ENCODE assay signal across 22 cellular contexts in genomic region chr3:64332461-64333350, GRCh38.
DNase-seq lines count a peak whose midpoint lies in the region; ATAC-seq, FAIRE-seq and TF ChIP-seq lines count a peak whose summit lies in the region.
"Had no signal": no experiment of that assay in that cellular context is flagged by ENCODE, and none has a peak within 500 bp of the region (broad histone marks: within the 10 kb centered on the region; RNA-seq: fewer than 3 reads in every experiment).

No MANE protein-coding gene starts in this region.

- no peaks in the 10 kb centered on the region for H3K9me3 ChIP-seq in HEK293 (ENCODE audit: control insufficient read depth, insufficient read depth, low read depth, low read length)
- H3K9me3 ChIP-seq in mesenchymal stem cell (ENCODE audit: control insufficient read depth, low read length), result no peaks in the 10 kb centered on the region
- H3K9me3 ChIP-seq: esophagus squamous epithelium, gastroesophageal sphincter, stomach had no signal

- 67% methylated on average over 7 of the region's 9 CpGs for WGBS in mesenchymal stem cell

- H2AFZ ChIP-seq in mesenchymal stem cell (ENCODE audit: low read depth, low read length), result no peak overlapping the region

- H3K27me3 ChIP-seq in bronchial epithelial cell (ENCODE audit: control insufficient read depth, insufficient read depth, low read length), result no peaks in the 10 kb centered on the region
- H3K27me3 ChIP-seq in mesenchymal stem cell (ENCODE audit: control insufficient read depth in 1 of 2, insufficient read depth in 1 of 2, low read length in 2 of 2), result no peaks in the 10 kb centered on the region
- H3K27me3 ChIP-seq: esophagus squamous epithelium, gastroesophageal sphincter, stomach had no signal

- no peak overlapping the region for H2BK12ac ChIP-seq in mesenchymal stem cell (ENCODE audit: low read length in 2 of 2)

- H3K4me2 ChIP-seq in mesenchymal stem cell (ENCODE audit: low read length, poor library complexity, severe bottlenecking), result no peak overlapping the region

- no peak overlapping the region for H3K23ac ChIP-seq in mesenchymal stem cell (ENCODE audit: low read length in 2 of 2)

- no peak overlapping the region for H3K14ac ChIP-seq in mesenchymal stem cell (ENCODE audit: low read length in 2 of 2)

- POLR2A ChIA-PET in HEK293 (lab: Yijun Ruan, JAX), result no interaction called here

- H2BK120ac ChIP-seq in mesenchymal stem cell (ENCODE audit: low read depth, low read length), result no peak overlapping the region

- H3K79me1 ChIP-seq in mesenchymal stem cell (replicated peaks; ENCODE audit: low read length, poor library complexity, severe bottlenecking), result no peaks in the 10 kb centered on the region

- no peak overlapping the region for H4K8ac ChIP-seq in mesenchymal stem cell (ENCODE audit: low read length)

- H3K36me3 ChIP-seq in HEK293 (ENCODE audit: control insufficient read depth in 2 of 2, insufficient read depth in 1 of 2, low read length in 2 of 2) (no peaks in the 10 kb centered on the region), bronchial epithelial cell (ENCODE audit: control insufficient read depth, insufficient read depth, low read length) (no peaks in the 10 kb centered on the region), mesenchymal stem cell (ENCODE audit: control insufficient read depth in 1 of 2, insufficient read depth in 2 of 2, low read depth in 1 of 2, low read length in 2 of 2) (no peaks in the 10 kb centered on the region)
- H3K36me3 ChIP-seq: esophagus squamous epithelium, gastroesophageal sphincter, stomach had no signal

- H3K4me1 ChIP-seq in HEK293 (ENCODE audit: control insufficient read depth, insufficient read depth, low read length) (no peaks in the 10 kb centered on the region), mesenchymal stem cell (ENCODE audit: control insufficient read depth, insufficient read depth, low read depth, low read length) (peaks cover 3% of the 10 kb centered on the region)
- H3K4me1 ChIP-seq: esophagus squamous epithelium had no signal

- no peak overlapping the region for H3K9ac ChIP-seq in mesenchymal stem cell (ENCODE audit: low read length)

- H3K4ac ChIP-seq in mesenchymal stem cell (ENCODE audit: low read depth in 1 of 2, low read length in 2 of 2), result no peak overlapping the region

- TF ChIP-seq CTCF in HEK293 (tag by site-specific recombination; IDR thresholded peaks at IDR 0.05) (no peak), bronchial epithelial cell (IDR thresholded peaks at IDR 0.05; ENCODE audit: insufficient read depth, low read length, severe bottlenecking) (no peak)

- ATAC-seq in GM19467 (IDR thresholded peaks at IDR 0.05; ENCODE audit: unreplicated experiment), result no peak
- no peak for ATAC-seq in HG03097 (IDR thresholded peaks at IDR 0.05; ENCODE audit: low FRiP score, unreplicated experiment)
- ATAC-seq: activated naive CD4-positive, alpha-beta T cell treated with anti-CD3 and anti-CD28 coated beads, Interleukin-2, amount 50 U/mL, for 72 hours; gastroesophageal sphincter; naive thymus-derived CD4-positive, alpha-beta T cell had no signal

- CTCF ChIA-PET in HEK293 (lab: Yijun Ruan, JAX), result interaction anchor here (0.8 kb wide), 1 partner anchor 151 kb away, joined by 5 read pairs; no protein-coding TSS in a partner anchor

- H3K4me3 ChIP-seq in HEK293 (ENCODE audit: low read depth, low read length) (no peak overlapping the region), bronchial epithelial cell (ENCODE audit: low read depth, low read length) (no peak overlapping the region), mesenchymal stem cell (ENCODE audit: insufficient read depth in 1 of 2, low read depth in 1 of 2, low read length in 2 of 2) (no peak overlapping the region)
- H3K4me3 ChIP-seq: esophagus squamous epithelium, gastroesophageal sphincter, stomach had no signal

- DNase-seq in bronchial epithelial cell (ENCODE audit: low read depth) (no peak), mesenchymal stem cell (peak; percentile 55), NCI-H1092 treated with DMSO at 0.1 percent for 48 hours (lab: John Stamatoyannopoulos, UW) (no peak), HTR-8/SVneo (ENCODE audit: insufficient read length, low spot score) (no peak)
- DNase-seq: activated CD4-positive, alpha-beta memory T cell treated with anti-CD3 and anti-CD28 coated beads for 36 hours; anterior cingulate cortex; esophagus squamous epithelium; hippocampal formation; naive thymus-derived CD4-positive, alpha-beta T cell; NCI-H1048; NCI-H187; NCI-H526 treated with DMSO at 0.1 percent for 48 hours; nucleus accumbens; small intestine; stimulated activated CD4-positive, alpha-beta T cell treated with anti-CD3 and anti-CD28 coated beads, Interleukin-1b, Interleukin-23, amount 100 ng/mL, for 48 hours; stomach had no signal

- peak overlapping the region; percentile 79 for H2BK5ac ChIP-seq in mesenchymal stem cell (ENCODE audit: low read depth, low read length, poor library complexity, severe bottlenecking)

- FAIRE-seq in bronchial epithelial cell (lab: Jason Lieb, UNC), result peak; percentile 36
- FAIRE-seq in HTR-8/SVneo (lab: Jason Lieb, UNC), result no peak
- FAIRE-seq: GM12892, small intestine had no signal

- H2BK15ac ChIP-seq in mesenchymal stem cell (ENCODE audit: low read depth, poor library complexity, severe bottlenecking), result no peak overlapping the region

- no peak overlapping the region for H4K91ac ChIP-seq in mesenchymal stem cell (ENCODE audit: low read length)

- H3K27ac ChIP-seq in HEK293 (ENCODE audit: extremely low read depth, low read depth, low read length) (no peak overlapping the region), mesenchymal stem cell (ENCODE audit: low read length, poor library complexity, severe bottlenecking) (peak overlapping the region; percentile 41)
- H3K27ac ChIP-seq: esophagus squamous epithelium, stomach had no signal

- H3K18ac ChIP-seq in mesenchymal stem cell (ENCODE audit: low read depth in 1 of 2, low read length in 2 of 2), result no peak overlapping the region

- H2AK5ac ChIP-seq in mesenchymal stem cell (ENCODE audit: low read length, severe bottlenecking), result peak overlapping the region; percentile 93

TF ChIP-seq in HEK293, 187 proteins besides CTCF, POLR2A, EP300 and RAD21:
- TF ChIP-seq ZNF837 (tag by site-specific recombination; IDR thresholded peaks at IDR 0.05) (no peak), ZNF16 (tag by site-specific recombination; IDR thresholded peaks at IDR 0.05; ENCODE audit: low read depth) (no peak), ZNF280D (tag by site-specific recombination; IDR thresholded peaks at IDR 0.05) (no peak), ZNF18 (tag by site-specific recombination; IDR thresholded peaks at IDR 0.05) (no peak), ZNF626 (tag by site-specific recombination; IDR thresholded peaks at IDR 0.05) (no peak), HIC1 (tag by site-specific recombination; IDR thresholded peaks at IDR 0.05) (no peak), ZNF248 (tag by site-specific recombination; IDR thresholded peaks at IDR 0.05) (no peak), SP7 (tag by site-specific recombination; IDR thresholded peaks at IDR 0.05) (0 out of 2 replicates have a peak, but pooled peaks have one; percentile 17), ZNF335 (tag by site-specific recombination; conservative IDR thresholded peaks at IDR 0.05) (no peak)
